25 cellular contexts compared by ENCODE assay signal in the genomic region with DNA sequence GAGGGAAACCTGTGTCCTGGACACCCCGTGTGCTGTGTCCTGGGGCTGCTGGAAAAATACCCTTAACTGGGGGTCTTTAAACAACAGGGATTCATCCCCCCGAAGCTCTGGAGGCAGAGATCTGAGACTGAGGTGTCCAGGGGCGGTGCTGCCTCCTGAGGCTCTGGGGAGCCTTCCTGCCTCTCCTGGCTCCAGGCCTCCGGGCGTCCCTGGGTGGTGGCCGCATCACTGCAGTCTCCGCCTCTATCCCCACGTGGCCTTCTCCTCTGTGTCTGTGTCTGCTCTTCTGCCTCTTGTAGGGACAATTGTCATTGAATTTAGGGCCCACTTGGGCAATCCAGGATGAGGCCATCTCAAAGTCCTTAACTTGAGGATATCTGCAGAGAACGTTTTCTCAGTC.
"Had no signal": no experiment of that assay in that cellular context is flagged by ENCODE, and none has a peak within 500 bp of the region (broad histone marks: within the 10 kb centered on the region; RNA-seq: fewer than 3 reads in every experiment).

No MANE protein-coding gene starts in this region.

- H3K4me3 ChIP-seq: dorsolateral prefrontal cortex, esophagus muscularis mucosa, gastrocnemius medialis, heart right ventricle, psoas muscle, spleen, tibial artery, upper lobe of left lung, vagina had no signal

- H3K27ac Mint-ChIP-seq: mesothelial cell of epicardium; natural killer cell; stimulated activated memory B cell treated with anti-CD40 and anti-IgM and Interleukin-4, amounts not matched to agents 10 μg/mL and 1 μg/mL and 100 μg/mL, for 72 hours; stimulated activated naive CD8-positive, alpha-beta T cell treated with anti-CD3 and anti-CD28 coated beads, Interleukin-15, Interleukin-2, amounts not matched to agents 100 ng/mL and 50 ng/mL, for 24 hours had no signal

- H3K27me3 Mint-ChIP-seq: stimulated activated memory B cell treated with anti-CD40 and anti-IgM and Interleukin-4, amounts not matched to agents 10 μg/mL and 1 μg/mL and 100 μg/mL, for 72 hours; stimulated activated naive CD8-positive, alpha-beta T cell treated with anti-CD3 and anti-CD28 coated beads, Interleukin-15, Interleukin-2, amounts not matched to agents 100 ng/mL and 50 ng/mL, for 24 hours had no signal

- H3K36me3 Mint-ChIP-seq: mesothelial cell of epicardium; natural killer cell; stimulated activated memory B cell treated with anti-CD40 and anti-IgM and Interleukin-4, amounts not matched to agents 10 μg/mL and 1 μg/mL and 100 μg/mL, for 72 hours had no signal

- H3K9me3 Mint-ChIP-seq: natural killer cell; stimulated activated memory B cell treated with anti-CD40 and anti-IgM and Interleukin-4, amounts not matched to agents 10 μg/mL and 1 μg/mL and 100 μg/mL, for 72 hours; stimulated activated naive CD8-positive, alpha-beta T cell treated with anti-CD3 and anti-CD28 coated beads, Interleukin-15, Interleukin-2, amounts not matched to agents 100 ng/mL and 50 ng/mL, for 24 hours had no signal

- H3K36me3 ChIP-seq: esophagus muscularis mucosa, gastrocnemius medialis, heart right ventricle, neutrophil, spleen, tibial artery, upper lobe of left lung, vagina had no signal

- ATAC-seq: gastrocnemius medialis; heart right ventricle; natural killer cell; psoas muscle; sciatic nerve; stimulated activated memory B cell treated with anti-CD40 and anti-IgM and Interleukin-4, amounts not matched to agents 10 μg/mL and 1 μg/mL and 100 μg/mL, for 72 hours had no signal

- DNase-seq: cortex of kidney; effector CD8-positive, alpha-beta T cell; gastrocnemius medialis; heart right ventricle; hypothalamus; kidney glomerular epithelial cell; natural killer cell; psoas muscle; retina; spleen; stimulated activated CD4-positive, alpha-beta T cell treated with anti-CD3 and anti-CD28 coated beads, Interleukin-15, amount 100 ng/mL, for 24 hours; stimulated activated CD4-positive, alpha-beta T cell treated with anti-CD3 and anti-CD28 coated beads, Interleukin-1b, Interleukin-23, amount 100 ng/mL, for 48 hours; stimulated activated CD4-positive, alpha-beta T cell treated with anti-CD3 and anti-CD28 coated beads, Interleukin-4, amount 100 ng/mL, for 24 hours; tibial artery had no signal

- H3K4me1 Mint-ChIP-seq: natural killer cell; stimulated activated memory B cell treated with anti-CD40 and anti-IgM and Interleukin-4, amounts not matched to agents 10 μg/mL and 1 μg/mL and 100 μg/mL, for 72 hours had no signal

- H3K27me3 ChIP-seq: dorsolateral prefrontal cortex, esophagus muscularis mucosa, gastrocnemius medialis, spleen, tibial artery, upper lobe of left lung, vagina had no signal

- H3K4me1 ChIP-seq: esophagus muscularis mucosa, gastrocnemius medialis, heart right ventricle, psoas muscle, spleen, upper lobe of left lung had no signal

- H3K27ac ChIP-seq: esophagus muscularis mucosa, gastrocnemius medialis, heart right ventricle, neutrophil, psoas muscle, spleen, upper lobe of left lung, vagina had no signal

- FAIRE-seq: endometrium, islet of Langerhans had no signal

- H3K9me3 ChIP-seq: esophagus muscularis mucosa, gastrocnemius medialis, heart right ventricle, neutrophil, psoas muscle, spleen, tibial artery, upper lobe of left lung, vagina had no signal

- H3K4me3 Mint-ChIP-seq: mesothelial cell of epicardium; natural killer cell; stimulated activated memory B cell treated with anti-CD40 and anti-IgM and Interleukin-4, amounts not matched to agents 10 μg/mL and 1 μg/mL and 100 μg/mL, for 72 hours; stimulated activated naive CD8-positive, alpha-beta T cell treated with anti-CD3 and anti-CD28 coated beads, Interleukin-15, Interleukin-2, amounts not matched to agents 100 ng/mL and 50 ng/mL, for 24 hours had no signal
